12 cellular contexts compared by ENCODE assay signal in the genomic region with DNA sequence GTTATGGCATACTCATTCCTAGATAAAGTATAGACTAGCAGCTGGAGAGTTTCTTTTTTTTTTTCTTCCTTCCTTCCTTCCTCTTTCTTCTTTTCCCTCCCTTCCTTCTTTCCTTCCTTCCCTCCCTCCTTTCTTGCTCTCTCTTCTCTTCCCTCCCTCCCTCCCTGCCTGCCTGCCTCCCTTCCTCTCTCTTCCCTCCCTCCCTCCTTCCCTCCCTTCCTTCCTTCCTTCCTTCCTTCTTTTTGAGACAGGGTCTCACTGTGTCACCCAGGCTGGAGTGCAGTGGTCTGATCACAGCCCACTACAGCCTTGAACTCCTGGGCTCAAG. TPM values are rescaled to one million over a fixed set of nuclear protein-coding genes. Genes with fewer than 3 reads are reported as not detected.
DNase-seq lines count a peak whose midpoint lies in the region; ATAC-seq lines count a peak whose summit lies in the region.
"Had no signal": no experiment of that assay in that cellular context is flagged by ENCODE, and none has a peak within 500 bp of the region (broad histone marks: within the 10 kb centered on the region; RNA-seq: fewer than 3 reads in every experiment).

No MANE protein-coding gene starts in this region.

- intact Hi-C loops in Right ventricle myocardium inferior (cut with DNase I) (no loop called here), cardiac septum (cut with DNase I) (no loop called here), left cardiac atrium (cut with DNase I) (no loop called here), sciatic nerve (cut with DNase I) (no loop called here)

- DNase-seq in Right ventricle myocardium inferior (ENCODE audit: missing footprints) (no peak), cardiac septum (ENCODE audit: low spot score) (no peak), left cardiac atrium (no peak), sciatic nerve (ENCODE audit: low spot score) (no peak), NCI-H2171 treated with DMSO at 0.1 percent for 48 hours (lab: John Stamatoyannopoulos, UW) (no peak), CD1c-positive myeloid dendritic cell (ENCODE audit: extremely low spot score) (no peak), SW480 (ENCODE audit: low spot score) (no peak)
- DNase-seq: activated naive CD4-positive, alpha-beta T cell treated with anti-CD3 and anti-CD28 coated beads for 36 hours; H7; SIG-M5; stimulated activated naive CD4-positive, alpha-beta T cell had no signal

- ATAC-seq in Right ventricle myocardium inferior (peak; percentile 45), left cardiac atrium (peak; percentile 25 to 28), sciatic nerve (peak; percentile 18), GM18520 (IDR thresholded peaks at IDR 0.05; ENCODE audit: unreplicated experiment) (no peak)

RNA-seq across cellular contexts. Expression of gene SNTB2, which starts 7.0 kb away (rescaled TPM):
- total RNA-seq in Right ventricle myocardium inferior, result 16.5 TPM
- total RNA-seq in cardiac septum, result 13.0 TPM
- 10 to 100 TPM; 22.7 to 27.8 TPM for total RNA-seq in left cardiac atrium
- total RNA-seq in sciatic nerve, result 64.0 TPM

RNA-seq across cellular contexts. Expression of gene UTP4, which starts 47.5 kb away (rescaled TPM):
- total RNA-seq in Right ventricle myocardium inferior, result 26.6 TPM
- total RNA-seq in cardiac septum, result 25.6 TPM
- 10 to 100 TPM; 26.6 to 32.9 TPM for total RNA-seq in left cardiac atrium
- total RNA-seq in sciatic nerve, result 40.1 TPM

RNA-seq across cellular contexts. Expression of gene CHTF8, which starts 47.6 kb away (rescaled TPM):
- total RNA-seq in Right ventricle myocardium inferior (58.3 TPM), cardiac septum (43.2 TPM), left cardiac atrium (10 to 100 TPM; 52.9 to 56.7 TPM), sciatic nerve (65.1 TPM)
